ENCODE assay signal across 25 cellular contexts in genomic region chr2:222686086-222686750, GRCh38. TPM values are rescaled to one million over a fixed set of nuclear protein-coding genes. Genes with fewer than 3 reads are reported as not detected.
"Had no signal": no experiment of that assay in that cellular context is flagged by ENCODE, and none has a peak within 500 bp of the region (broad histone marks: within the 10 kb centered on the region; RNA-seq: fewer than 3 reads in every experiment).

No MANE protein-coding gene starts in this region.

- H3K4me3 ChIP-seq: SJSA1, SK-N-MC had no signal

- H3K9me3 Mint-ChIP-seq: IgD-negative memory B cell had no signal

- H3K27ac Mint-ChIP-seq: IgD-negative memory B cell had no signal

- H3K36me3 ChIP-seq: SJSA1 had no signal

- H3K27ac ChIP-seq: SJSA1, SK-N-MC had no signal

- FAIRE-seq: RCC 7860 had no signal

- H3K4me3 Mint-ChIP-seq: IgD-negative memory B cell had no signal

- H3K9me3 ChIP-seq: SJSA1 had no signal

- DNase-seq: KBM-7, MV-4-11, NCI-H1048, NCI-H1105, NCI-H1417, NCI-H1436 treated with DMSO at 0.1 percent for 48 hours, NCI-H1694, NCI-H187 treated with DMSO at 0.1 percent for 48 hours, NCI-H2029 treated with DMSO at 0.1 percent for 48 hours, NCI-H2171 treated with DMSO at 0.1 percent for 48 hours, NCI-H345, NCI-H524 treated with DMSO at 0.1 percent for 48 hours, NCI-H69, NCI-H774, Right ventricle myocardium superior, RPMI8226, SIG-M5 had no signal

- H3K27me3 ChIP-seq: SJSA1 had no signal

RNA-seq across cellular contexts. Expression of gene MOGAT1, which starts 14.8 kb away (rescaled TPM):
- total RNA-seq: HT1080, LHCN-M2, MCF 10A, NCI-H460, SJSA1 had no signal
- polyA plus RNA-seq: IgD-negative memory B cell had no signal
